Comparison of ENCODE assay signal across 1 cellular context in the genomic region with DNA sequence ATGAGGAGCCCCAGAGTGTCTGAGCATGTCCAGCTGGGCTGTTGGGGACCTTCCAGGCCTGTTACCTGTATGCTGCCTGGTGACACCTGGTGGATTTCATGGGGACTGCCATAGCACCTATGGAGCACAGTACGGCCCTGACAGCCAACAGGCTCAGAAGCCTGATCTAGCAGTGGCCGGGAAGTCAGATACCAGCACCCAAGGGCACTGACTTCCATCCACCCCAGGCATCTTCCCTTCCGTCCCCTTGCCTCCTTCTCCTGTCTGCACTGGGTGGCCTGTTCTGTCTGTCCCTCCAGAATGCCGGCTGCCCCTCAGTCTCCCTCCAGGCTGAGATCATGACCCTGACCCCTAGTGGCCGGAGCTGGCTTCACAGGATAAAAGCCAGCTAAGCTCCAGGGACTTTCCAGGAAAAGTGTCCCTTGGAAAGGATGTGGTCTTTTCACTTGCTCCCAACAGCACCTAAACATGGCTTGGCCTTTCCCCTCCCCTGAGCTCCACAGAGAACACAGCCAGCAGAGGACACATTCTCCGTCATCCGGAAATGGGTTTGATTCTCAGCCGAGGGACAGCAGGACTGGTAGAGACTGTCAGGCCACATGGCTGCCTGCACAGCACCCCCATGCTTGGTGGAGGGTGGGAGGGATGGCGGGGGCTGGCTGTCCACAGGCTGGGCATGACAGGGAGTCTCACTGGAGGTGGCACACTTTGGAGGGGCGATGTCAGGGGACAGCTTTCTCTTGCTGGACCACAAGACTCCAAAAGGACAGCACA.
TF ChIP-seq lines count a peak whose summit lies in the region.

No MANE protein-coding gene starts in this region.

TF ChIP-seq in HEK293, 187 proteins besides CTCF, POLR2A, EP300 and RAD21 (continued from another document):
- peak; percentile 90 for TF ChIP-seq ZBTB48 (tag by site-specific recombination; IDR thresholded peaks at IDR 0.05)
- TF ChIP-seq BCL6B (tag by site-specific recombination; IDR thresholded peaks at IDR 0.05) = peak; percentile 99
- peak; percentile 35; the same call in 1 of the 2 replicates for TF ChIP-seq ZBTB8A (tag by site-specific recombination; IDR thresholded peaks at IDR 0.05)
- peak; percentile 61 for TF ChIP-seq ZEB2 (tag by site-specific recombination; IDR thresholded peaks at IDR 0.05)
- TF ChIP-seq SP7 (tag by site-specific recombination; IDR thresholded peaks at IDR 0.05) = peak; percentile 55
- no peak for TF ChIP-seq ZNF146 (tag by site-specific recombination; IDR thresholded peaks at IDR 0.05)
- peak; percentile 40; the same call in 1 of the 2 replicates for TF ChIP-seq ZNF366 (tag by site-specific recombination; conservative IDR thresholded peaks at IDR 0.05)
- no peak for TF ChIP-seq ZNF121 (tag by site-specific recombination; IDR thresholded peaks at IDR 0.05)
- no peak for TF ChIP-seq ZNF211 (tag by site-specific recombination; IDR thresholded peaks at IDR 0.05; ENCODE audit: low read depth)
- TF ChIP-seq ZNF2 (tag by site-specific recombination; IDR thresholded peaks at IDR 0.05) = peak; percentile 99
- peak; percentile 79 for TF ChIP-seq ZNF600 (tag by site-specific recombination; IDR thresholded peaks at IDR 0.05)
TF ChIP-seq in HEK293: peak in this region for 19.
